ENCODE assay signal across 8 cellular contexts in genomic region chr19:11191273-11191755, GRCh38. TPM values are rescaled to one million over a fixed set of nuclear protein-coding genes. Genes with fewer than 3 reads are reported as not detected.
A peak's percentile ranks its signal among the peaks of the same experiment; 100 is the strongest.
DNase-seq lines count a peak whose midpoint lies in the region; ATAC-seq and TF ChIP-seq lines count a peak whose summit lies in the region.

No MANE protein-coding gene starts in this region.

- H3K36me3 ChIP-seq in HCT116 (ENCODE audit: control insufficient read depth in 1 of 2, insufficient read depth in 2 of 2, low read length in 2 of 2) (peaks cover 0 to 8% of the 10 kb centered on the region in 2 experiments; a peak in 1 of 4 replicates), heart left ventricle (peaks cover 0 to 80% (median 50%) of the 10 kb centered on the region in 9 donors), stomach (peaks cover 31 to 70% (median 49%) of the 10 kb centered on the region in 4 donors), Karpas-422 (ENCODE audit: insufficient read depth, low read length) (no peaks in the 10 kb centered on the region)

- no peak for TF ChIP-seq POLR2A in HCT116 (IDR thresholded peaks at IDR 0.05; ENCODE audit: borderline replicate concordance, extremely low read depth, insufficient read depth, insufficient read length)
- peak in 1 of 2 donors; percentile 64 for TF ChIP-seq POLR2A in heart left ventricle (IDR thresholded peaks at IDR 0.05)
- no peak for TF ChIP-seq POLR2A in stomach (IDR thresholded peaks at IDR 0.05)

- CTCF ChIA-PET in HCT116 (lab: Charles Lee): no interaction called here

- no peaks in the 10 kb centered on the region for H4K20me1 ChIP-seq in HCT116 (ENCODE audit: insufficient read depth)
- H4K20me1 ChIP-seq in Karpas-422 (ENCODE audit: insufficient read depth, low read depth, low read length): no peaks in the 10 kb centered on the region

- no peaks in the 10 kb centered on the region for H3K36me3 Mint-ChIP-seq in effector memory CD8-positive, alpha-beta T cell (ENCODE audit: insufficient read depth)

- H3K4me2 ChIP-seq in HCT116 (ENCODE audit: low read length) (peak overlapping the region; percentile 39), Karpas-422 (ENCODE audit: low read depth, low read length, poor library complexity, severe bottlenecking) (no peak overlapping the region)

- intact Hi-C loops in HCT116 (cut with micrococcal nuclease): no loop called here
- intact Hi-C loops in heart left ventricle (cut with DNase I): loop anchor here in 2 of 10 donors (5.0 kb wide), 2 partner anchors 34 to 44 kb away; partner anchors contain the start of gene SPC24 (in 1 of the 2)
- intact Hi-C loops in stomach (cut with DNase I; ENCODE audit: low total_unique reads): no loop called here

- peaks cover 15% of the 10 kb centered on the region in 2 experiments; a peak in 3 of 4 replicates for H3K4me1 ChIP-seq in HCT116 (ENCODE audit: control insufficient read depth in 1 of 2, insufficient read depth in 2 of 2, low read length in 2 of 2)
- H3K4me1 ChIP-seq in heart left ventricle: peaks cover 13 to 88% (median 69%) of the 10 kb centered on the region in 12 donors
- H3K4me1 ChIP-seq in stomach: peaks cover 62 to 100% (median 87%) of the 10 kb centered on the region in 4 donors
- no peaks in the 10 kb centered on the region for H3K4me1 ChIP-seq in Karpas-422 (ENCODE audit: low read length)

- H3K4me3 ChIP-seq in HCT116 (replicated peaks in 1 of 2; ENCODE audit: low read depth in 1 of 2, low read length in 2 of 2) (no peak overlapping the region), heart left ventricle (peak overlapping the region in 2 of 12 donors; percentile 16 to 22), stomach (no peak overlapping the region), Karpas-422 (ENCODE audit: low read length) (no peak overlapping the region)

- ATAC-seq in HCT116: peak; percentile 92
- ATAC-seq in heart left ventricle: peak; percentile 44 to 86 (median 81)
- ATAC-seq in effector memory CD8-positive, alpha-beta T cell (replicated peaks): no peak

- no peaks in the 10 kb centered on the region for H3K9me2 ChIP-seq in HCT116 (ENCODE audit: insufficient read depth)
- H3K9me2 ChIP-seq in Karpas-422 (replicated peaks; ENCODE audit: insufficient read depth, low read length): no peaks in the 10 kb centered on the region

- H3K27me3 ChIP-seq in HCT116 (ENCODE audit: insufficient read depth, low read length) (no peaks in the 10 kb centered on the region), heart left ventricle (no peaks in the 10 kb centered on the region), stomach (no peaks in the 10 kb centered on the region), Karpas-422 (ENCODE audit: low read length) (no peaks in the 10 kb centered on the region)

- no peak overlapping the region for H3K27ac Mint-ChIP-seq in effector memory CD8-positive, alpha-beta T cell

- RAD21 ChIA-PET in HCT116 (lab: Charles Lee; ENCODE audit: low non-redundant PET in 1 of 2, low total read pairs in 2 of 2, uncharacterized antibody in 2 of 2, unreplicated experiment in 2 of 2): no interaction called here

- no peak overlapping the region for H2AFZ ChIP-seq in HCT116 (ENCODE audit: low read depth, low read length, poor library complexity, severe bottlenecking)
- no peak overlapping the region for H2AFZ ChIP-seq in Karpas-422 (ENCODE audit: low read length)

- H3K9me3 ChIP-seq in HCT116 (ENCODE audit: control insufficient read depth in 1 of 2, insufficient read depth in 1 of 2, low read depth in 1 of 2, low read length in 2 of 2) (no peaks in the 10 kb centered on the region), heart left ventricle (no peaks in the 10 kb centered on the region), stomach (no peaks in the 10 kb centered on the region), Karpas-422 (ENCODE audit: low read length) (no peaks in the 10 kb centered on the region)

- H3K9me3 Mint-ChIP-seq in effector memory CD8-positive, alpha-beta T cell: no peaks in the 10 kb centered on the region

- peaks cover 0 to under 1% of the 10 kb centered on the region in 2 donors for H3K4me1 Mint-ChIP-seq in effector memory CD8-positive, alpha-beta T cell (ENCODE audit: low read depth in 2 of 2)

- H3K79me2 ChIP-seq in HCT116 (ENCODE audit: insufficient read depth, low read length) (0 out of 2 replicates have a peak, but pooled peaks cover 2% of the 10 kb centered on the region), Karpas-422 (ENCODE audit: low read length) (no peaks in the 10 kb centered on the region)

- H3K9ac ChIP-seq in HCT116 (ENCODE audit: low read length) (no peak overlapping the region), Karpas-422 (ENCODE audit: low read length) (no peak overlapping the region)

- no peak for TF ChIP-seq RAD21 in HCT116 (IDR thresholded peaks at IDR 0.05; ENCODE audit: low read depth)

- peaks cover 5 to 6% of the 10 kb centered on the region in 2 donors for H3K27me3 Mint-ChIP-seq in effector memory CD8-positive, alpha-beta T cell

- WGBS in heart left ventricle, 4 donors: 19 to 40% (median 24%) methylated on average over 6 to 8 of the region's 8 CpGs
- WGBS in stomach, 5 donors: 44 to 69% (median 52%) methylated on average over 5 to 8 of the region's 8 CpGs

- POLR2A ChIA-PET in HCT116 (lab: Charles Lee): no interaction called here

- no TSS peak for BruUV-seq in HCT116 (replicated peaks; lab: Mats Ljungman, UMichigan)

- no peak overlapping the region for H3K4me3 Mint-ChIP-seq in effector memory CD8-positive, alpha-beta T cell

- DNase-seq in HCT116 (ENCODE audit: low read depth, low spot score) (no peak), UCSD-AML1 (lab: John Stamatoyannopoulos, UW; ENCODE audit: unreplicated experiment) (peak; percentile 53), heart left ventricle (peak; percentile 79 to 94 (median 90)), stomach (peak; percentile 36), NCI-H1436 (lab: John Stamatoyannopoulos, UW) (no peak), NCI-H1436 treated with DMSO at 0.1 percent for 48 hours (lab: John Stamatoyannopoulos, UW) (no peak), Karpas-422 (no peak)
- DNase-seq in effector memory CD8-positive, alpha-beta T cell: no peak

- H3K27ac ChIP-seq in HCT116 (ENCODE audit: low read depth, low read length) (no peak overlapping the region), heart left ventricle (peak overlapping the region in 11 of 12 donors; percentile 62 to 97 (median 81)), stomach (peak overlapping the region; percentile 12 to 98 (median 69)), Karpas-422 (ENCODE audit: low read length) (no peak overlapping the region)

- no peak for TF ChIP-seq CTCF in HCT116 (IDR thresholded peaks at IDR 0.05 in 2 of 3, conservative IDR thresholded peaks at IDR 0.05 in 1 of 3; ENCODE audit: borderline replicate concordance in 1 of 3, insufficient read depth in 1 of 3, low read depth in 2 of 3, low read length in 2 of 3)
- TF ChIP-seq CTCF in heart left ventricle (IDR thresholded peaks at IDR 0.05): no peak
- TF ChIP-seq CTCF in stomach (IDR thresholded peaks at IDR 0.05): no peak

- TF ChIP-seq EP300 in stomach (IDR thresholded peaks at IDR 0.05): no peak

TF ChIP-seq in HCT116, 20 proteins besides CTCF, POLR2A, EP300 and RAD21 (continues in another document):
- TF ChIP-seq EZH2phosphoT487 (IDR thresholded peaks at IDR 0.05; ENCODE audit: borderline replicate concordance) (no peak), ATF3 (IDR thresholded peaks at IDR 0.05) (no peak), MAX (IDR thresholded peaks at IDR 0.05) (no peak; the same call in 1 of the 2 replicates), EZH2 (IDR thresholded peaks at IDR 0.05) (no peak), CBX3 (IDR thresholded peaks at IDR 0.05; ENCODE audit: low read depth) (no peak), ZFX (IDR thresholded peaks at IDR 0.05) (no peak), SIN3A (IDR thresholded peaks at IDR 0.05; ENCODE audit: low read depth) (no peak), YY1 (IDR thresholded peaks at IDR 0.05; ENCODE audit: extremely low read depth, insufficient replicate concordance, low read depth, low read length) (no peak), EGR1 (IDR thresholded peaks at IDR 0.05; ENCODE audit: low read depth) (no peak)

RNA-seq across cellular contexts. Expression of gene KANK2, which starts 6.0 kb away (rescaled TPM):
- total RNA-seq in HCT116 (2021; ENCODE audit: unreplicated experiment) (43.6 TPM), heart left ventricle (1,000 to 10,000 TPM in 1 of 9 donors, 100 to 1,000 TPM in 8; 232 to 1,831 (median 296) TPM), stomach (100 to 1,000 TPM; 120 to 415 (median 251) TPM)
- polyA plus RNA-seq in HCT116 (2012): 41.1 and 45.3 TPM in 2 replicates
- polyA plus RNA-seq in heart left ventricle (100 to 1,000 TPM; 275 to 281 TPM), stomach (100 to 1,000 TPM in 2 of 3 donors, 10 to 100 TPM in 1; 82.4 to 158 (median 144) TPM)
- total RNA-seq in Karpas-422 (2014; rRNA removed; shearing (Covaris generic); ENCODE audit: low replicate concordance): 0.19 and 1.9 TPM in 2 replicates

RNA-seq across cellular contexts. Expression of gene SPC24, which starts 35.7 kb away (rescaled TPM):
- total RNA-seq in HCT116 (2021; ENCODE audit: unreplicated experiment): 33.9 TPM
- 38.8 and 39.2 TPM in 2 replicates for polyA plus RNA-seq in HCT116 (2012)
- total RNA-seq in heart left ventricle: 10 to 100 TPM in 1 of 9 donors, 1 to 10 TPM in 8; 1.7 to 10.7 (median 5.2) TPM
- 1 to 10 TPM; 1.4 to 3.0 TPM for polyA plus RNA-seq in heart left ventricle
- 10 to 100 TPM in 3 of 5 donors, not detected in 2; 11.9 to 20.4 (median 18.7) TPM for total RNA-seq in stomach
- polyA plus RNA-seq in stomach: 1 to 10 TPM; 3.7 to 6.5 (median 5.0) TPM
- total RNA-seq in Karpas-422 (2014; rRNA removed; shearing (Covaris generic); ENCODE audit: low replicate concordance): 25.3 and 28.6 TPM in 2 replicates

RNA-seq across cellular contexts. Expression of gene ANGPTL8, which starts 48.1 kb away (rescaled TPM):
- total RNA-seq in HCT116 (2021; ENCODE audit: unreplicated experiment) (not detected), heart left ventricle (1 to 10 TPM in 1 of 9 donors, not detected in 8; 6.3 TPM), stomach (not detected)
- polyA plus RNA-seq in HCT116 (2012): 0.07 TPM in 1 of 2 replicates, not detected in the other
- polyA plus RNA-seq in heart left ventricle (10 to 100 TPM in 1 of 2 donors, under 1 TPM in 1; 0.61 to 10.2 TPM), stomach (under 1 TPM in 1 of 3 donors, not detected in 2; 0.70 TPM)
- total RNA-seq in Karpas-422 (2014; rRNA removed; shearing (Covaris generic); ENCODE audit: low replicate concordance): not detected in 2 replicates

Comparison
In these comparisons a context has a peak if more than half of its experiments do, and no peak if none do; other contexts are left out.
1. DNase-seq: peak in UCSD-AML1 (single experiment), heart left ventricle (5 of 5) and stomach (single experiment); none in HCT116 (single experiment), NCI-H1436 (single experiment), NCI-H1436 treated with DMSO at 0.1 percent for 48 hours (single experiment), effector memory CD8-positive, alpha-beta T cell (0 of 3) and Karpas-422 (single experiment).
2. H3K27ac ChIP-seq: peak in heart left ventricle (11 of 12) and stomach (5 of 5); none in HCT116 (single experiment) and Karpas-422 (single experiment).
3. RNA of gene KANK2, which starts 6.0 kb away (total RNA-seq): 232 to 1,831 TPM in heart left ventricle, 120 to 415 TPM in stomach and 43.6 TPM in HCT116 (single experiment); 0.19 to 1.9 TPM in Karpas-422; every median in the first group is over 10 times any median in the second.